ENCODE assay signal across 12 cellular contexts in genomic region chr2:238143239-238143951, GRCh38. TPM values are rescaled to one million over a fixed set of nuclear protein-coding genes. Genes with fewer than 3 reads are reported as not detected.
A peak's percentile ranks its signal among the peaks of the same experiment; 100 is the strongest.
DNase-seq lines count a peak whose midpoint lies in the region; ATAC-seq and TF ChIP-seq lines count a peak whose summit lies in the region.
"Had no signal": no experiment of that assay in that cellular context is flagged by ENCODE, and none has a peak within 500 bp of the region (broad histone marks: within the 10 kb centered on the region; RNA-seq: fewer than 3 reads in every experiment).

No MANE protein-coding gene starts in this region.

- H3K27ac ChIP-seq in breast epithelium (no peak overlapping the region), smooth muscle cell (ENCODE audit: low read depth) (no peak overlapping the region)

- no peak overlapping the region for H3K4me3 Mint-ChIP-seq in MCF 10A (ENCODE audit: unreplicated experiment)
- no peak overlapping the region for H3K4me3 Mint-ChIP-seq in immature natural killer cell
- H3K4me3 Mint-ChIP-seq: T-helper 1 cell treated with Interleukin-12 subunit alpha and Interleukin-12 subunit beta and Interleukin-4 antibody, amounts not matched to agents 30 μg/mL and 1 μg/mL, for 36 hours had no signal

- no peaks in the 10 kb centered on the region for H3F3A ChIP-seq in smooth muscle cell (ENCODE audit: low read depth)

- H3K36me3 Mint-ChIP-seq in MCF 10A (ENCODE audit: insufficient read depth, unreplicated experiment) (no peaks in the 10 kb centered on the region), immature natural killer cell (no peaks in the 10 kb centered on the region)
- H3K36me3 Mint-ChIP-seq: naive B cell had no signal

- H3K27me3 ChIP-seq in breast epithelium: no peaks in the 10 kb centered on the region
- no peaks in the 10 kb centered on the region for H3K27me3 ChIP-seq in smooth muscle cell (ENCODE audit: low read depth)

- H2AFZ ChIP-seq in smooth muscle cell (ENCODE audit: low read depth): no peak overlapping the region

- H3K9me3 ChIP-seq in breast epithelium (no peaks in the 10 kb centered on the region), smooth muscle cell (replicated peaks; ENCODE audit: low read depth) (no peaks in the 10 kb centered on the region)

- POLR2A ChIA-PET in MCF 10A (lab: Yijun Ruan, JAX): interaction anchor here (0.9 kb wide), 1 partner anchor 83 kb away, joined by 3 read pairs; the partner anchor contains the start of gene SCLY

- no peak for TF ChIP-seq POLR2A in breast epithelium (IDR thresholded peaks at IDR 0.05)

- peak overlapping the region; percentile 65 for H3K4me2 ChIP-seq in smooth muscle cell

- H3K79me2 ChIP-seq in smooth muscle cell (ENCODE audit: low read depth): no peaks in the 10 kb centered on the region

- TF ChIP-seq CTCF in MCF 10A (IDR thresholded peaks at IDR 0.05; ENCODE audit: unreplicated experiment) (no peak), breast epithelium (IDR thresholded peaks at IDR 0.05) (no peak), smooth muscle cell (IDR thresholded peaks at IDR 0.05; ENCODE audit: borderline replicate concordance, insufficient read depth, poor library complexity, severe bottlenecking) (no peak)

- H3K9ac ChIP-seq in smooth muscle cell (ENCODE audit: low read depth): no peak overlapping the region

- 69% methylated on average over 16 of the region's 20 CpGs for WGBS in smooth muscle cell (ENCODE audit: low lambda C conversion rate)

- no peaks in the 10 kb centered on the region for H3K9me3 Mint-ChIP-seq in MCF 10A (ENCODE audit: unreplicated experiment)
- no peaks in the 10 kb centered on the region for H3K9me3 Mint-ChIP-seq in immature natural killer cell
- H3K9me3 Mint-ChIP-seq: T-helper 1 cell treated with Interleukin-12 subunit alpha and Interleukin-12 subunit beta and Interleukin-4 antibody, amounts not matched to agents 30 μg/mL and 1 μg/mL, for 36 hours had no signal

- BruUV-seq in MCF 10A (replicated peaks; lab: Mats Ljungman, UMichigan): no TSS peak

- H4K20me1 ChIP-seq in smooth muscle cell (ENCODE audit: low read depth): no peaks in the 10 kb centered on the region

- H3K4me3 ChIP-seq in breast epithelium (no peak overlapping the region), smooth muscle cell (no peak overlapping the region)

- DNase-seq in MCF 10A (ENCODE audit: unreplicated experiment): peak; percentile 79
- DNase-seq in breast epithelium (ENCODE audit: low spot score in 2 of 2): no peak
- DNase-seq in NCI-H446 (lab: John Stamatoyannopoulos, UW): peak; percentile 10 to 63
- DNase-seq in epidermal melanocyte (ENCODE audit: insufficient read length, low spot score): peak; percentile 43
- no peak for DNase-seq in smooth muscle cell (lab: John Stamatoyannopoulos, UW; ENCODE audit: unreplicated experiment)
- DNase-seq in NCI-H2029 treated with DMSO at 0.1 percent for 48 hours (lab: John Stamatoyannopoulos, UW): no peak
- no peak for DNase-seq in immature natural killer cell
- DNase-seq: activated naive CD4-positive, alpha-beta T cell treated with anti-CD3 and anti-CD28 coated beads, Interleukin-2, amount 50 U/mL, for 16 hours; naive B cell; NCI-H1436 treated with DMSO at 0.1 percent for 48 hours had no signal

- H3K36me3 ChIP-seq in breast epithelium: no peaks in the 10 kb centered on the region
- H3K36me3 ChIP-seq in smooth muscle cell (ENCODE audit: low read depth): no peaks in the 10 kb centered on the region

- intact Hi-C loops in MCF 10A (cut with micrococcal nuclease): no loop called here
- intact Hi-C loops in breast epithelium (cut with DNase I; ENCODE audit: low total_unique reads): no loop called here

- H3K27me3 Mint-ChIP-seq in MCF 10A (ENCODE audit: insufficient read depth, unreplicated experiment): no peaks in the 10 kb centered on the region
- H3K27me3 Mint-ChIP-seq in immature natural killer cell (ENCODE audit: low read depth in 3 of 3): peaks cover 0 to 3% (median 0%) of the 10 kb centered on the region in 3 donors
- H3K27me3 Mint-ChIP-seq: naive B cell had no signal

- H3K4me1 ChIP-seq in breast epithelium (no peaks in the 10 kb centered on the region), smooth muscle cell (ENCODE audit: low read depth) (peaks cover 5% of the 10 kb centered on the region)

- CTCF ChIA-PET in MCF 10A (lab: Yijun Ruan, JAX): interaction anchor here (0.6 to 0.9 kb wide), 2 partner anchors 145 to 220 kb away, joined by 3 to 4 read pairs; no protein-coding TSS in a partner anchor

- H3K27ac Mint-ChIP-seq in MCF 10A (ENCODE audit: low read depth, unreplicated experiment) (peak overlapping the region; percentile 44), immature natural killer cell (no peak overlapping the region)
- H3K27ac Mint-ChIP-seq: T-helper 1 cell treated with Interleukin-12 subunit alpha and Interleukin-12 subunit beta and Interleukin-4 antibody, amounts not matched to agents 30 μg/mL and 1 μg/mL, for 36 hours had no signal

- ATAC-seq in GM21526 (IDR thresholded peaks at IDR 0.05; ENCODE audit: low FRiP score, unreplicated experiment): no peak

- H3K4me1 Mint-ChIP-seq in MCF 10A (ENCODE audit: insufficient read depth, unreplicated experiment) (peaks cover 20% of the 10 kb centered on the region), immature natural killer cell (peaks cover 7 to 11% of the 10 kb centered on the region in 2 donors)

RNA-seq across cellular contexts. Expression of gene KLHL30, which starts 4.9 kb away (rescaled TPM):
- total RNA-seq in MCF 10A (2022): 0.27 and 0.35 TPM in 2 replicates
- under 1 TPM; 0.15 to 0.98 (median 0.32) TPM for total RNA-seq in breast epithelium
- 0.31 and 0.36 TPM in 2 replicates for total RNA-seq in smooth muscle cell
- 0.17 TPM in 1 of 2 replicates, not detected in the other for polyA plus RNA-seq in smooth muscle cell
- polyA plus RNA-seq in immature natural killer cell: not detected

RNA-seq across cellular contexts. Expression of gene ERFE, which starts 15.4 kb away (rescaled TPM):
- total RNA-seq in MCF 10A (2022): 14.5 and 18.1 TPM in 2 replicates
- total RNA-seq in breast epithelium: under 1 TPM in 2 of 3 donors, not detected in 1; 0.48 to 0.98 TPM
- total RNA-seq in smooth muscle cell: 0.13 TPM in 1 of 2 replicates, not detected in the other
- 0.86 and 2.4 TPM in 2 replicates for polyA plus RNA-seq in smooth muscle cell
- polyA plus RNA-seq in immature natural killer cell: 1 to 10 TPM; 4.6 to 6.2 (median 5.7) TPM

RNA-seq across cellular contexts. Expression of gene ESPNL, which starts 43.3 kb away (rescaled TPM):
- total RNA-seq in MCF 10A (2022) (not detected in 2 replicates), breast epithelium (1 to 10 TPM in 1 of 3 donors, under 1 TPM in 2; 0.15 to 1.3 (median 0.64) TPM), smooth muscle cell (0.04 and 0.31 TPM in 2 replicates)
- polyA plus RNA-seq in smooth muscle cell (0.71 TPM in 1 of 2 replicates, not detected in the other), immature natural killer cell (not detected)

Comparison
In these comparisons a context has a peak if more than half of its experiments do, and no peak if none do; other contexts are left out.
1. DNase-seq: peak in MCF 10A (single experiment), NCI-H446 (2 of 2) and epidermal melanocyte (single experiment); none in breast epithelium (0 of 2), smooth muscle cell (single experiment), NCI-H2029 treated with DMSO at 0.1 percent for 48 hours (single experiment) and immature natural killer cell (0 of 3).